ENCODE assay signal across 8 cellular contexts in genomic region chr10:110495731-110496552, GRCh38. TPM values are rescaled to one million over a fixed set of nuclear protein-coding genes. Genes with fewer than 3 reads are reported as not detected.
DNase-seq lines count a peak whose midpoint lies in the region; ATAC-seq and TF ChIP-seq lines count a peak whose summit lies in the region.

No MANE protein-coding gene starts in this region.

- no peak for ATAC-seq in Right ventricle myocardium inferior
- peak; percentile 13 for ATAC-seq in stimulated activated naive CD8-positive, alpha-beta T cell treated with anti-CD3 and anti-CD28 coated beads, Interleukin-15, amount 100 ng/mL, for 72 hours
- ATAC-seq in GM21423 (IDR thresholded peaks at IDR 0.05; ENCODE audit: unreplicated experiment) = no peak
- no peak for ATAC-seq in HG03139 (IDR thresholded peaks at IDR 0.05; ENCODE audit: unreplicated experiment)

- peak overlapping the region; percentile 40 to 86 for H3K27ac Mint-ChIP-seq in stimulated activated naive CD8-positive, alpha-beta T cell treated with anti-CD3 and anti-CD28 coated beads, Interleukin-15, amount 100 ng/mL, for 72 hours

- DNase-seq in Right ventricle myocardium inferior (ENCODE audit: missing footprints) (peak; percentile 78), cardiac septum (ENCODE audit: low spot score) (no peak), dorsolateral prefrontal cortex (peak; percentile 31 to 86 (median 73))
- peak; percentile 81 for DNase-seq in activated CD4-positive, alpha-beta T cell treated with anti-CD3 and anti-CD28 coated beads for 48 hours
- peak; percentile 29 to 52 for DNase-seq in stimulated activated naive CD8-positive, alpha-beta T cell treated with anti-CD3 and anti-CD28 coated beads, Interleukin-15, amount 100 ng/mL, for 72 hours

- H3K4me1 ChIP-seq in mesodermal cell (ENCODE audit: control insufficient read depth, insufficient read depth, low read length, poor library complexity, severe bottlenecking) = peaks cover 45% of the 10 kb centered on the region

- intact Hi-C loops in Right ventricle myocardium inferior (cut with DNase I) = loop anchor here (5.0 kb wide), 2 partner anchors 39 to 184 kb away; no protein-coding TSS in a partner anchor
- intact Hi-C loops in cardiac septum (cut with DNase I) = loop anchor here (2.0 to 5.0 kb wide), 4 partner anchors 37 to 71 kb away; partner anchors contain the start of gene SMC3
- intact Hi-C loops in dorsolateral prefrontal cortex (cut with DNase I) = loop anchor here (5.0 kb wide), 2 partner anchors 51 to 184 kb away; no protein-coding TSS in a partner anchor

- H3K4me3 Mint-ChIP-seq in stimulated activated naive CD8-positive, alpha-beta T cell treated with anti-CD3 and anti-CD28 coated beads, Interleukin-15, amount 100 ng/mL, for 72 hours = peak overlapping the region; percentile 94 to 96

- H3K9me3 ChIP-seq in mesodermal cell (ENCODE audit: control insufficient read depth, low read length) = no peaks in the 10 kb centered on the region

- H3K27ac ChIP-seq in dorsolateral prefrontal cortex = peak overlapping the region in 44 of 59 donors; percentile 9 to 93 (median 78)
- peak overlapping the region; percentile 59 for H3K27ac ChIP-seq in mesodermal cell (ENCODE audit: low read depth, low read length, severe bottlenecking)

- peak overlapping the region in 55 of 59 donors; percentile 56 to 88 (median 80) for H3K4me3 ChIP-seq in dorsolateral prefrontal cortex
- peak overlapping the region; percentile 86 for H3K4me3 ChIP-seq in mesodermal cell (ENCODE audit: extremely low read depth, insufficient read depth, low read length, poor library complexity, severe bottlenecking)

- no peaks in the 10 kb centered on the region for H3K36me3 ChIP-seq in mesodermal cell (ENCODE audit: control insufficient read depth, insufficient read depth, low read length)

- H3K27me3 ChIP-seq in dorsolateral prefrontal cortex = peaks cover 0 to 18% (median 0%) of the 10 kb centered on the region in 45 donors

- WGBS in mesodermal cell (ENCODE audit: insufficient coverage in 2 of 2), 2 experiments = 21 to 22% methylated on average over 17 to 21 of the region's 25 CpGs

- H3K27me3 Mint-ChIP-seq in stimulated activated naive CD8-positive, alpha-beta T cell treated with anti-CD3 and anti-CD28 coated beads, Interleukin-15, amount 100 ng/mL, for 72 hours = no peaks in the 10 kb centered on the region

- H3K9me3 Mint-ChIP-seq in stimulated activated naive CD8-positive, alpha-beta T cell treated with anti-CD3 and anti-CD28 coated beads, Interleukin-15, amount 100 ng/mL, for 72 hours = no peaks in the 10 kb centered on the region

- TF ChIP-seq CTCF in dorsolateral prefrontal cortex (IDR thresholded peaks at IDR 0.05 in 54 of 56, conservative IDR thresholded peaks at IDR 0.05 in 2 of 56; ENCODE audit: low read depth in 1 of 56, partially characterized antibody in 56 of 56) = no peak

- H3K4me1 Mint-ChIP-seq in stimulated activated naive CD8-positive, alpha-beta T cell treated with anti-CD3 and anti-CD28 coated beads, Interleukin-15, amount 100 ng/mL, for 72 hours = peaks cover 37% of the 10 kb centered on the region

RNA-seq across cellular contexts. Expression of gene DUSP5, which starts 1.8 kb away (rescaled TPM):
- total RNA-seq in Right ventricle myocardium inferior (6.2 TPM), cardiac septum (29.4 TPM), dorsolateral prefrontal cortex (10 to 100 TPM in 33 of 120 experiments, 1 to 10 TPM in 87; 3.1 to 34.1 (median 7.7) TPM)
- 31.4 TPM for polyA plus RNA-seq in mesodermal cell (2013, experiment 1 of 2)
- 25.9 TPM for polyA plus RNA-seq in mesodermal cell (2013, experiment 2 of 2)
